In the genomic region with DNA sequence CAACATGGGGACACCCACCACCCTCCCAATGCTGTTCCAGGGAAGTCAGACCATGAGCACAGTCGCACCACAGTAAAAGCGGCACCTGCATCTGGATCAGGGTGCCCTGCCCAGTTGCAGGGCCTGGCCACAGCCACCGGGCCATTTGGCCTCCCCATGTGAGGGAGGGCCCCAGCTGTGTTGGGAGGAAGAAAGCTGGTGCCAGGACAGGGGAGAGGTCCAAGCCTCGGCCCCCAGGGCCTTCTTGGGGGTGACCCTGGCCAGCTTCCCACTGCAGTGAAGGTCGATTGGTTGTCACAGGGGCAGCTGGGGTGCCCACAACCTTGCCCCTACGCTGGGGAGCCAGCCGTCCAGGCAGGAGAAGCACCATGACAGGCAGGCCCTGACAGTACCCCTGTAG, we compare ENCODE assay signal across 30 cellular contexts.
"Had no signal": no experiment of that assay in that cellular context is flagged by ENCODE, and none has a peak within 500 bp of the region (broad histone marks: within the 10 kb centered on the region; RNA-seq: fewer than 3 reads in every experiment).

No MANE protein-coding gene starts in this region.

- H3K27me3 Mint-ChIP-seq: activated CD8-positive, alpha-beta T cell treated with anti-CD3 and anti-CD28 coated beads for 36 hours had no signal

- H3K9me3 ChIP-seq: ascending aorta had no signal

- H3K9ac ChIP-seq: KMS-11 had no signal

- H3K4me3 Mint-ChIP-seq: activated CD8-positive, alpha-beta T cell treated with anti-CD3 and anti-CD28 coated beads for 36 hours; activated naive CD8-positive, alpha-beta T cell treated with anti-CD3 and anti-CD28 coated beads for 36 hours; activated T-cell treated with anti-CD3 and anti-CD28 coated beads, Interleukin-2, amount 50 U/mL, for 72 hours; activated T-helper 17 cell treated with anti-CD3 and anti-CD28 coated beads, Interleukin-2, amount 50 U/mL, for 72 hours had no signal

- H3K27me3 ChIP-seq: ascending aorta, cardiac muscle cell had no signal

- H3K9me3 Mint-ChIP-seq: activated CD8-positive, alpha-beta T cell treated with anti-CD3 and anti-CD28 coated beads for 36 hours; activated naive CD8-positive, alpha-beta T cell treated with anti-CD3 and anti-CD28 coated beads for 36 hours; activated T-cell treated with anti-CD3 and anti-CD28 coated beads, Interleukin-2, amount 50 U/mL, for 72 hours; activated T-helper 17 cell treated with anti-CD3 and anti-CD28 coated beads, Interleukin-2, amount 50 U/mL, for 72 hours had no signal

- H3K27ac ChIP-seq: ascending aorta, cardiac muscle cell, KMS-11, PC-9, RWPE1, WERI-Rb-1 had no signal

- H3K4me3 ChIP-seq: ascending aorta, cardiac muscle cell, PC-9 had no signal

- H3K36me3 Mint-ChIP-seq: activated naive CD8-positive, alpha-beta T cell treated with anti-CD3 and anti-CD28 coated beads for 36 hours had no signal

- H3K27ac Mint-ChIP-seq: activated CD8-positive, alpha-beta T cell treated with anti-CD3 and anti-CD28 coated beads for 36 hours; activated naive CD8-positive, alpha-beta T cell treated with anti-CD3 and anti-CD28 coated beads for 36 hours; activated T-cell treated with anti-CD3 and anti-CD28 coated beads, Interleukin-2, amount 50 U/mL, for 72 hours; activated T-helper 17 cell treated with anti-CD3 and anti-CD28 coated beads, Interleukin-2, amount 50 U/mL, for 72 hours had no signal

- H3K36me3 ChIP-seq: ascending aorta, cardiac muscle cell, WERI-Rb-1 had no signal

- H3K4me1 Mint-ChIP-seq: activated naive CD8-positive, alpha-beta T cell treated with anti-CD3 and anti-CD28 coated beads for 36 hours; activated T-helper 17 cell treated with anti-CD3 and anti-CD28 coated beads, Interleukin-2, amount 50 U/mL, for 72 hours had no signal

- H3K4me1 ChIP-seq: ascending aorta had no signal

- DNase-seq: activated CD4-positive, alpha-beta T cell treated with anti-CD3 and anti-CD28 coated beads for 1 hour; activated CD4-positive, alpha-beta T cell treated with anti-CD3 and anti-CD28 coated beads for 48 hours; activated CD4-positive, CD25-positive, alpha-beta regulatory T cell; activated CD8-positive, alpha-beta T cell treated with anti-CD3 and anti-CD28 coated beads for 36 hours; activated effector memory CD4-positive, alpha-beta T cell treated with anti-CD3 and anti-CD28 coated beads, Interleukin-2, amount 50 U/mL, for 16 hours; activated naive CD4-positive, alpha-beta T cell; activated naive CD4-positive, alpha-beta T cell treated with anti-CD3 and anti-CD28 coated beads, Interleukin-2, amount 50 U/mL, for 16 hours; activated naive CD8-positive, alpha-beta T cell treated with anti-CD3 and anti-CD28 coated beads for 36 hours; activated T-cell treated with anti-CD3 and anti-CD28 coated beads, Interleukin-2, amount 50 U/mL, for 1 hour; activated T-cell treated with anti-CD3 and anti-CD28 coated beads, Interleukin-2, amount 50 U/mL, for 72 hours; amniotic stem cell; MM.1S; MV-4-11; NCI-H1092; NCI-H1436 treated with DMSO at 0.1 percent for 48 hours; NCI-H1694 treated with DMSO at 0.1 percent for 48 hours; NCI-H2029; NCI-H524 treated with DMSO at 0.1 percent for 48 hours; PC-9; SW 1271; T-helper 1 cell; T-helper 2 cell; T-helper 9 cell; WERI-Rb-1 had no signal

- ATAC-seq: activated CD8-positive, alpha-beta T cell treated with anti-CD3 and anti-CD28 coated beads for 36 hours; activated T-cell treated with anti-CD3 and anti-CD28 coated beads, Interleukin-2, amount 50 U/mL, for 72 hours; activated T-helper 17 cell treated with anti-CD3 and anti-CD28 coated beads, Interleukin-2, amount 50 U/mL, for 72 hours; Right ventricle myocardium inferior had no signal

- H2AFZ ChIP-seq: PC-9 had no signal

- H3K4me2 ChIP-seq: KMS-11, PC-9 had no signal
